ENCODE assay signal across 10 cellular contexts in genomic region chr20:53884859-53885654, GRCh38.
DNase-seq lines count a peak whose midpoint lies in the region; ATAC-seq and TF ChIP-seq lines count a peak whose summit lies in the region.
"Had no signal": no experiment of that assay in that cellular context is flagged by ENCODE, and none has a peak within 500 bp of the region (broad histone marks: within the 10 kb centered on the region; RNA-seq: fewer than 3 reads in every experiment).

No MANE protein-coding gene starts in this region.

- ATAC-seq in activated CD8-positive, alpha-beta memory T cell treated with anti-CD3 and anti-CD28 coated beads, Interleukin-2, amount 10 ng/mL, durations not matched to agents 7 days and 5 days: peak; percentile 90
- no peak for ATAC-seq in stimulated activated memory B cell treated with anti-CD40 and anti-IgM and Interleukin-4, amounts not matched to agents 10 μg/mL and 1 μg/mL and 100 μg/mL, for 72 hours
- ATAC-seq in HG02885 (IDR thresholded peaks at IDR 0.05; ENCODE audit: poor library complexity, unreplicated experiment): no peak

- H3K27me3 Mint-ChIP-seq in activated CD8-positive, alpha-beta memory T cell treated with anti-CD3 and anti-CD28 coated beads, Interleukin-2, amount 10 ng/mL, durations not matched to agents 7 days and 5 days: no peaks in the 10 kb centered on the region
- H3K27me3 Mint-ChIP-seq in stimulated activated memory B cell treated with anti-CD40 and anti-IgM and Interleukin-4, amounts not matched to agents 10 μg/mL and 1 μg/mL and 100 μg/mL, for 72 hours: no peaks in the 10 kb centered on the region
- H3K27me3 Mint-ChIP-seq: IgD-negative memory B cell had no signal

- H3K9me3 Mint-ChIP-seq in activated CD8-positive, alpha-beta memory T cell treated with anti-CD3 and anti-CD28 coated beads, Interleukin-2, amount 10 ng/mL, durations not matched to agents 7 days and 5 days (ENCODE audit: low read depth): peaks cover 3% of the 10 kb centered on the region
- no peaks in the 10 kb centered on the region for H3K9me3 Mint-ChIP-seq in stimulated activated memory B cell treated with anti-CD40 and anti-IgM and Interleukin-4, amounts not matched to agents 10 μg/mL and 1 μg/mL and 100 μg/mL, for 72 hours
- H3K9me3 Mint-ChIP-seq: IgD-negative memory B cell had no signal

- DNase-seq in activated CD4-positive, alpha-beta T cell treated with anti-CD3 and anti-CD28 coated beads for 4 hours: peak; percentile 63 to 72
- no peak for DNase-seq in activated CD4-positive, alpha-beta T cell treated with anti-CD3 and anti-CD28 coated beads, Interleukin-2, amount 50 U/mL, for 1 hour
- DNase-seq in activated CD8-positive, alpha-beta memory T cell treated with anti-CD3 and anti-CD28 coated beads, Interleukin-2, amount 10 ng/mL, durations not matched to agents 7 days and 5 days: peak; percentile 70
- DNase-seq in epithelial cell of esophagus (ENCODE audit: low read depth) (peak; percentile 45), posterior cingulate gyrus (no peak), CD1c-positive myeloid dendritic cell (ENCODE audit: extremely low spot score) (no peak)
- DNase-seq: left ventricle myocardium inferior had no signal

- intact Hi-C loops in posterior cingulate gyrus (cut with DNase I): no loop called here

- peak overlapping the region; percentile 75 for H3K4me3 Mint-ChIP-seq in activated CD8-positive, alpha-beta memory T cell treated with anti-CD3 and anti-CD28 coated beads, Interleukin-2, amount 10 ng/mL, durations not matched to agents 7 days and 5 days
- no peak overlapping the region for H3K4me3 Mint-ChIP-seq in stimulated activated memory B cell treated with anti-CD40 and anti-IgM and Interleukin-4, amounts not matched to agents 10 μg/mL and 1 μg/mL and 100 μg/mL, for 72 hours
- H3K4me3 Mint-ChIP-seq: IgD-negative memory B cell had no signal

- H3K4me1 Mint-ChIP-seq in activated CD8-positive, alpha-beta memory T cell treated with anti-CD3 and anti-CD28 coated beads, Interleukin-2, amount 10 ng/mL, durations not matched to agents 7 days and 5 days: peaks cover 50% of the 10 kb centered on the region
- H3K4me1 Mint-ChIP-seq in stimulated activated memory B cell treated with anti-CD40 and anti-IgM and Interleukin-4, amounts not matched to agents 10 μg/mL and 1 μg/mL and 100 μg/mL, for 72 hours: peaks cover 8% of the 10 kb centered on the region

- no peak for TF ChIP-seq CTCF in epithelial cell of esophagus (IDR thresholded peaks at IDR 0.05; ENCODE audit: insufficient read depth, low read depth, low read length, missing control alignments)

- CTCF ChIA-PET in activated CD8-positive, alpha-beta memory T cell treated with anti-CD3 and anti-CD28 coated beads, Interleukin-2, amount 10 ng/mL, durations not matched to agents 7 days and 5 days (lab: Charles Lee): interaction anchor here (0.6 to 2.7 kb wide), 14 partner anchors 9 to 290 kb away, joined by 3 to 10 read pairs (median 4); no protein-coding TSS in a partner anchor

- H3K4me3 ChIP-seq in epithelial cell of esophagus (ENCODE audit: low read length): no peak overlapping the region
- H3K4me3 ChIP-seq: left ventricle myocardium inferior had no signal

- peaks cover 6% of the 10 kb centered on the region for H3K36me3 Mint-ChIP-seq in activated CD8-positive, alpha-beta memory T cell treated with anti-CD3 and anti-CD28 coated beads, Interleukin-2, amount 10 ng/mL, durations not matched to agents 7 days and 5 days
- no peaks in the 10 kb centered on the region for H3K36me3 Mint-ChIP-seq in stimulated activated memory B cell treated with anti-CD40 and anti-IgM and Interleukin-4, amounts not matched to agents 10 μg/mL and 1 μg/mL and 100 μg/mL, for 72 hours

- H3K27ac Mint-ChIP-seq in activated CD8-positive, alpha-beta memory T cell treated with anti-CD3 and anti-CD28 coated beads, Interleukin-2, amount 10 ng/mL, durations not matched to agents 7 days and 5 days: peak overlapping the region; percentile 95
- H3K27ac Mint-ChIP-seq in stimulated activated memory B cell treated with anti-CD40 and anti-IgM and Interleukin-4, amounts not matched to agents 10 μg/mL and 1 μg/mL and 100 μg/mL, for 72 hours: peak overlapping the region; percentile 77
- H3K27ac Mint-ChIP-seq: IgD-negative memory B cell had no signal

Comparison
In these comparisons a context has a peak if more than half of its experiments do, and no peak if none do; other contexts are left out.
1. DNase-seq: peak in activated CD4-positive, alpha-beta T cell treated with anti-CD3 and anti-CD28 coated beads for 4 hours (2 of 2), activated CD8-positive, alpha-beta memory T cell treated with anti-CD3 and anti-CD28 coated beads, Interleukin-2, amount 10 ng/mL, durations not matched to agents 7 days and 5 days (single experiment) and epithelial cell of esophagus (single experiment); none in activated CD4-positive, alpha-beta T cell treated with anti-CD3 and anti-CD28 coated beads, Interleukin-2, amount 50 U/mL, for 1 hour (single experiment), posterior cingulate gyrus (0 of 10) and CD1c-positive myeloid dendritic cell (single experiment).